Comparison of ENCODE assay signal across 33 cellular contexts in the genomic region with DNA sequence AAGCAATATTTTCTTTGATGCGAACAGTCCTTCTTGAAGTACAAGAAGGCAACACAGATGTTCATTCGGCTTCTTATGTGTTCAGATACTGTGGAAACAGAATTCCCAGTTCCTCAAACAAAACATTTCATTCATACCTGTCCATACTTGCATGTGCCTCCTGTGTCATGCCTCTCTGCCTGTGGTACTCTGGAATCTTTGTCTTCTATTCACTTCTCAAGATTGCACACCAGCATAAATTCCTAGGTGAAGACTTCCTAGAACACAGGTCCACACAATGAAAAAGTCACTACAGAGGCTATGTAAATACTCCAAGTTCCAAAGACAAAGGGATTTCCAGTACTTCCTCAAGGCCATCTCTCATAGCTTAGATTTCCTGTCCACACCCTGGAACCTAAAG.
"Had no signal": no experiment of that assay in that cellular context is flagged by ENCODE, and none has a peak within 500 bp of the region (broad histone marks: within the 10 kb centered on the region; RNA-seq: fewer than 3 reads in every experiment).

No MANE protein-coding gene starts in this region.

- FAIRE-seq: colon had no signal

- H3K27me3 Mint-ChIP-seq: activated CD4-positive, alpha-beta memory T cell treated with anti-CD3 and anti-CD28 coated beads for 36 hours; activated CD4-positive, alpha-beta T cell treated with anti-CD3 and anti-CD28 coated beads for 36 hours; activated CD4-positive, alpha-beta T cell treated with anti-CD3 and anti-CD28 coated beads, Interleukin-2, amount 10 ng/mL, durations not matched to agents 24 days and 14 days; activated CD8-positive, alpha-beta memory T cell treated with anti-CD3 and anti-CD28 coated beads, Interleukin-2, amount 10 ng/mL, durations not matched to agents 7 days and 5 days; activated naive CD4-positive, alpha-beta T cell treated with anti-CD3 and anti-CD28 coated beads, Interleukin-2, amount 50 U/mL, for 24 hours; activated naive CD8-positive, alpha-beta T cell treated with anti-CD3 and anti-CD28 coated beads for 36 hours; activated naive CD8-positive, alpha-beta T cell treated with anti-CD3 and anti-CD28 coated beads, Interleukin-2, amount 50 U/mL, for 24 hours; effector memory CD8-positive, alpha-beta T cell had no signal

- H3K9me3 Mint-ChIP-seq: activated CD4-positive, alpha-beta memory T cell treated with anti-CD3 and anti-CD28 coated beads for 36 hours; activated CD4-positive, alpha-beta T cell treated with anti-CD3 and anti-CD28 coated beads, Interleukin-2, amount 10 ng/mL, durations not matched to agents 24 days and 14 days; activated naive CD4-positive, alpha-beta T cell treated with anti-CD3 and anti-CD28 coated beads for 36 hours; activated naive CD4-positive, alpha-beta T cell treated with anti-CD3 and anti-CD28 coated beads, Interleukin-2, amount 50 U/mL, for 24 hours; activated naive CD8-positive, alpha-beta T cell treated with anti-CD3 and anti-CD28 coated beads for 36 hours; activated naive CD8-positive, alpha-beta T cell treated with anti-CD3 and anti-CD28 coated beads, Interleukin-2, amount 50 U/mL, for 24 hours; activated T-helper 1 cell treated with anti-CD3 and anti-CD28 coated beads, Interleukin-12 subunit alpha, Interleukin-12 subunit beta, Interleukin-2, Interleukin-4 antibody, amounts not matched to agents 30 ng/mL and 10 ng/mL and 1 ng/mL, durations not matched to agents 14 hours and 24 hours and 36 hours; activated T-helper 2 cell treated with anti-CD3 and anti-CD28 coated beads, Interferon-gamma antibody, Interleukin-2, Interleukin-4, amounts not matched to agents 10 μg/mL and 5 μg/mL and 100 μg/mL, durations not matched to agents 14 hours and 24 hours and 36 hours; effector memory CD8-positive, alpha-beta T cell had no signal

- H3K4me1 ChIP-seq: adrenal gland, gastrocnemius medialis, heart left ventricle had no signal

- H3K27ac ChIP-seq: adrenal gland, gastrocnemius medialis, heart left ventricle had no signal

- DNase-seq: activated CD4-positive, alpha-beta memory T cell treated with anti-CD3 and anti-CD28 coated beads for 36 hours; activated CD4-positive, alpha-beta T cell treated with anti-CD3 and anti-CD28 coated beads for 36 hours; activated CD4-positive, alpha-beta T cell treated with anti-CD3 and anti-CD28 coated beads, Interleukin-2, amount 10 ng/mL, durations not matched to agents 24 days and 14 days; activated CD4-positive, CD25-positive, alpha-beta regulatory T cell; activated CD4-positive, CD25-positive, alpha-beta regulatory T cell treated with anti-CD3 and anti-CD28 coated beads, Interleukin-2, amount 50 U/mL, for 72 hours; activated CD8-positive, alpha-beta memory T cell treated with anti-CD3 and anti-CD28 coated beads, Interleukin-2, amount 10 ng/mL, durations not matched to agents 7 days and 5 days; activated CD8-positive, alpha-beta memory T cell treated with anti-CD3 and anti-CD28 coated beads, Interleukin-2, amount 50 U/mL, for 4 hours; activated CD8-positive, alpha-beta T cell treated with anti-CD3 and anti-CD28 coated beads, Interleukin-2, amount 10 ng/mL, durations not matched to agents 7 days and 5 days; activated effector memory CD4-positive, alpha-beta T cell treated with anti-CD3 and anti-CD28 coated beads, Interleukin-2, amount 50 U/mL, for 16 hours; activated naive CD4-positive, alpha-beta T cell treated with anti-CD3 and anti-CD28 coated beads for 36 hours; activated naive CD8-positive, alpha-beta T cell treated with anti-CD3 and anti-CD28 coated beads for 36 hours; activated naive CD8-positive, alpha-beta T cell treated with anti-CD3 and anti-CD28 coated beads, Interleukin-2, amount 50 U/mL, for 24 hours; activated T-cell treated with anti-CD3 and anti-CD28 coated beads, Interleukin-2, amount 50 U/mL, for 1 hour; activated T-cell treated with anti-CD3 and anti-CD28 coated beads, Interleukin-2, amount 50 U/mL, for 48 hours; adrenal gland; amygdala; aorta; caudate nucleus; cortex of kidney; dermis blood vessel endothelial cell; effector CD4-positive, alpha-beta T cell; effector memory CD8-positive, alpha-beta T cell; foreskin fibroblast; gastrocnemius medialis; glutamatergic neuron; heart left ventricle; T-helper 2 cell had no signal

- ATAC-seq: activated CD4-positive, alpha-beta T cell treated with anti-CD3 and anti-CD28 coated beads for 36 hours; activated CD8-positive, alpha-beta memory T cell treated with anti-CD3 and anti-CD28 coated beads, Interleukin-2, amount 10 ng/mL, durations not matched to agents 7 days and 5 days; activated CD8-positive, alpha-beta T cell treated with anti-CD3 and anti-CD28 coated beads, Interleukin-2, amount 10 ng/mL, durations not matched to agents 7 days and 5 days; activated naive CD8-positive, alpha-beta T cell treated with anti-CD3 and anti-CD28 coated beads, Interleukin-2, amount 50 U/mL, for 24 hours; effector memory CD8-positive, alpha-beta T cell; esophagus mucosa; gastrocnemius medialis; heart left ventricle had no signal

- H3K4me3 ChIP-seq: adrenal gland, gastrocnemius medialis, heart left ventricle had no signal

- H3K36me3 Mint-ChIP-seq: activated CD4-positive, alpha-beta memory T cell treated with anti-CD3 and anti-CD28 coated beads for 36 hours; activated CD8-positive, alpha-beta memory T cell treated with anti-CD3 and anti-CD28 coated beads, Interleukin-2, amount 10 ng/mL, durations not matched to agents 7 days and 5 days; activated naive CD4-positive, alpha-beta T cell treated with anti-CD3 and anti-CD28 coated beads, Interleukin-2, amount 50 U/mL, for 24 hours; activated naive CD8-positive, alpha-beta T cell treated with anti-CD3 and anti-CD28 coated beads for 36 hours; brain had no signal

- H3K27ac Mint-ChIP-seq: activated CD4-positive, alpha-beta memory T cell treated with anti-CD3 and anti-CD28 coated beads for 36 hours; activated CD4-positive, alpha-beta T cell treated with anti-CD3 and anti-CD28 coated beads for 36 hours; activated CD4-positive, alpha-beta T cell treated with anti-CD3 and anti-CD28 coated beads, Interleukin-2, amount 10 ng/mL, durations not matched to agents 24 days and 14 days; activated CD8-positive, alpha-beta memory T cell treated with anti-CD3 and anti-CD28 coated beads, Interleukin-2, amount 10 ng/mL, durations not matched to agents 7 days and 5 days; activated CD8-positive, alpha-beta T cell treated with anti-CD3 and anti-CD28 coated beads, Interleukin-2, amount 10 ng/mL, durations not matched to agents 7 days and 5 days; activated naive CD4-positive, alpha-beta T cell treated with anti-CD3 and anti-CD28 coated beads for 36 hours; activated naive CD4-positive, alpha-beta T cell treated with anti-CD3 and anti-CD28 coated beads, Interleukin-2, amount 50 U/mL, for 24 hours; activated naive CD8-positive, alpha-beta T cell treated with anti-CD3 and anti-CD28 coated beads for 36 hours; activated naive CD8-positive, alpha-beta T cell treated with anti-CD3 and anti-CD28 coated beads, Interleukin-2, amount 50 U/mL, for 24 hours; activated T-helper 1 cell treated with anti-CD3 and anti-CD28 coated beads, Interleukin-12 subunit alpha, Interleukin-12 subunit beta, Interleukin-2, Interleukin-4 antibody, amounts not matched to agents 30 ng/mL and 10 ng/mL and 1 ng/mL, durations not matched to agents 14 hours and 24 hours and 36 hours; activated T-helper 2 cell treated with anti-CD3 and anti-CD28 coated beads, Interferon-gamma antibody, Interleukin-2, Interleukin-4, amounts not matched to agents 10 μg/mL and 5 μg/mL and 100 μg/mL, durations not matched to agents 14 hours and 24 hours and 36 hours; brain; effector memory CD8-positive, alpha-beta T cell had no signal

- H3K9me3 ChIP-seq: adrenal gland, gastrocnemius medialis, heart left ventricle had no signal

- H3K4me3 Mint-ChIP-seq: activated CD4-positive, alpha-beta memory T cell treated with anti-CD3 and anti-CD28 coated beads for 36 hours; activated CD4-positive, alpha-beta T cell treated with anti-CD3 and anti-CD28 coated beads for 36 hours; activated CD4-positive, alpha-beta T cell treated with anti-CD3 and anti-CD28 coated beads, Interleukin-2, amount 10 ng/mL, durations not matched to agents 24 days and 14 days; activated CD8-positive, alpha-beta memory T cell treated with anti-CD3 and anti-CD28 coated beads, Interleukin-2, amount 10 ng/mL, durations not matched to agents 7 days and 5 days; activated CD8-positive, alpha-beta T cell treated with anti-CD3 and anti-CD28 coated beads, Interleukin-2, amount 10 ng/mL, durations not matched to agents 7 days and 5 days; activated naive CD4-positive, alpha-beta T cell treated with anti-CD3 and anti-CD28 coated beads for 36 hours; activated naive CD4-positive, alpha-beta T cell treated with anti-CD3 and anti-CD28 coated beads, Interleukin-2, amount 50 U/mL, for 24 hours; activated naive CD8-positive, alpha-beta T cell treated with anti-CD3 and anti-CD28 coated beads for 36 hours; activated naive CD8-positive, alpha-beta T cell treated with anti-CD3 and anti-CD28 coated beads, Interleukin-2, amount 50 U/mL, for 24 hours; activated T-helper 1 cell treated with anti-CD3 and anti-CD28 coated beads, Interleukin-12 subunit alpha, Interleukin-12 subunit beta, Interleukin-2, Interleukin-4 antibody, amounts not matched to agents 30 ng/mL and 10 ng/mL and 1 ng/mL, durations not matched to agents 14 hours and 24 hours and 36 hours; brain; effector memory CD8-positive, alpha-beta T cell had no signal

- H3K4me1 Mint-ChIP-seq: activated CD4-positive, alpha-beta T cell treated with anti-CD3 and anti-CD28 coated beads for 36 hours; activated CD4-positive, alpha-beta T cell treated with anti-CD3 and anti-CD28 coated beads, Interleukin-2, amount 10 ng/mL, durations not matched to agents 24 days and 14 days; activated CD8-positive, alpha-beta memory T cell treated with anti-CD3 and anti-CD28 coated beads, Interleukin-2, amount 10 ng/mL, durations not matched to agents 7 days and 5 days; activated naive CD4-positive, alpha-beta T cell treated with anti-CD3 and anti-CD28 coated beads, Interleukin-2, amount 50 U/mL, for 24 hours; activated naive CD8-positive, alpha-beta T cell treated with anti-CD3 and anti-CD28 coated beads for 36 hours; activated naive CD8-positive, alpha-beta T cell treated with anti-CD3 and anti-CD28 coated beads, Interleukin-2, amount 50 U/mL, for 24 hours had no signal

- H3K27me3 ChIP-seq: gastrocnemius medialis had no signal

- H3K36me3 ChIP-seq: adrenal gland, gastrocnemius medialis, heart left ventricle had no signal
